ENCODE assay signal across 12 cellular contexts in genomic region chr10:99523251-99523773, GRCh38. TPM values are rescaled to one million over a fixed set of nuclear protein-coding genes. Genes with fewer than 3 reads are reported as not detected.
DNase-seq lines count a peak whose midpoint lies in the region; ATAC-seq and TF ChIP-seq lines count a peak whose summit lies in the region.
"Had no signal": no experiment of that assay in that cellular context is flagged by ENCODE, and none has a peak within 500 bp of the region (broad histone marks: within the 10 kb centered on the region; RNA-seq: fewer than 3 reads in every experiment).

No MANE protein-coding gene starts in this region.

- WGBS in hepatocyte (ENCODE audit: low lambda C conversion rate, missing lambda C conversion rate): 1% methylated on average over 20 of the region's 25 CpGs

- no peaks in the 10 kb centered on the region for H3K9me3 Mint-ChIP-seq in progenitor cell of endocrine pancreas (ENCODE audit: low read depth)

- no peaks in the 10 kb centered on the region for H3K79me2 ChIP-seq in hepatocyte

- no peak overlapping the region for H3K27ac ChIP-seq in hepatocyte
- H3K27ac ChIP-seq: 22Rv1 had no signal

- no peak overlapping the region for H3K4me3 ChIP-seq in hepatocyte

- H3K4me1 Mint-ChIP-seq in T-helper 17 cell (peaks cover 6% of the 10 kb centered on the region), progenitor cell of endocrine pancreas (ENCODE audit: low read depth) (peaks cover 38% of the 10 kb centered on the region)

- ATAC-seq in T-helper 17 cell: no peak
- ATAC-seq in HG03159 (IDR thresholded peaks at IDR 0.05; ENCODE audit: unreplicated experiment): no peak

- H3K9me2 ChIP-seq in hepatocyte (replicated peaks; ENCODE audit: insufficient read depth): no peaks in the 10 kb centered on the region

- peak overlapping the region; percentile 68 for H3K4me2 ChIP-seq in hepatocyte

- peak; percentile 24 for DNase-seq in DMS53 (lab: John Stamatoyannopoulos, UW)
- no peak for DNase-seq in DMS53 treated with DMSO at 0.1 percent for 48 hours (lab: John Stamatoyannopoulos, UW; ENCODE audit: unreplicated experiment)
- no peak for DNase-seq in T-helper 17 cell
- no peak for DNase-seq in hepatocyte (ENCODE audit: low spot score)
- peak; percentile 15 for DNase-seq in progenitor cell of endocrine pancreas (ENCODE audit: low spot score, unreplicated experiment)
- DNase-seq in kidney glomerular epithelial cell (lab: John Stamatoyannopoulos, UW): no peak
- no peak for DNase-seq in DMS79 treated with DMSO at 0.1 percent for 48 hours (lab: John Stamatoyannopoulos, UW)
- DNase-seq: MV-4-11 had no signal

- H3K27ac Mint-ChIP-seq in T-helper 17 cell (no peak overlapping the region), progenitor cell of endocrine pancreas (peak overlapping the region; percentile 54)

- no peak overlapping the region for H2AFZ ChIP-seq in hepatocyte

- no peaks in the 10 kb centered on the region for H3K9me3 ChIP-seq in T-helper 17 cell (ENCODE audit: control insufficient read depth, low read length, poor library complexity, severe bottlenecking)
- no peaks in the 10 kb centered on the region for H3K9me3 ChIP-seq in hepatocyte (ENCODE audit: low read depth)

- H3K27me3 Mint-ChIP-seq in T-helper 17 cell (peaks cover 83% of the 10 kb centered on the region), progenitor cell of endocrine pancreas (peaks cover 78% of the 10 kb centered on the region)

- H3K27me3 ChIP-seq in hepatocyte: peaks cover 99% of the 10 kb centered on the region

- H3K4me3 Mint-ChIP-seq in T-helper 17 cell (peak overlapping the region; percentile 68), progenitor cell of endocrine pancreas (ENCODE audit: low read depth) (peak overlapping the region; percentile 41)

- H3K4me1 ChIP-seq in hepatocyte (ENCODE audit: insufficient read depth): peaks cover 24% of the 10 kb centered on the region

- no peaks in the 10 kb centered on the region for H4K20me1 ChIP-seq in hepatocyte (ENCODE audit: insufficient read depth, poor library complexity, severe bottlenecking)

- TF ChIP-seq CTCF in hepatocyte (IDR thresholded peaks at IDR 0.05; ENCODE audit: poor library complexity): no peak
- TF ChIP-seq CTCF in progenitor cell of endocrine pancreas (IDR thresholded peaks at IDR 0.05; ENCODE audit: unreplicated experiment): no peak

- peaks cover 3% of the 10 kb centered on the region for H3K36me3 Mint-ChIP-seq in T-helper 17 cell (ENCODE audit: low read depth)
- H3K36me3 Mint-ChIP-seq in progenitor cell of endocrine pancreas (ENCODE audit: insufficient read depth): no peaks in the 10 kb centered on the region

- no peaks in the 10 kb centered on the region for H3K36me3 ChIP-seq in hepatocyte (replicated peaks; ENCODE audit: insufficient read depth, low read depth)

RNA-seq across cellular contexts. Expression of gene NKX2-3, which starts 9.4 kb away (rescaled TPM):
- total RNA-seq in T-helper 17 cell (not detected), hepatocyte (0.17 and 0.24 TPM in 2 replicates), progenitor cell of endocrine pancreas (not detected in 2 replicates)
- not detected in 2 replicates for polyA plus RNA-seq in hepatocyte
- total RNA-seq: H4; T-helper 1 cell treated with Interleukin-12 subunit alpha and Interleukin-12 subunit beta and Interleukin-4 antibody, amounts not matched to agents 30 ng/mL and 1 ng/mL, for 36 hours had no signal

Comparison
In these comparisons a context has a peak if more than half of its experiments do, and no peak if none do; other contexts are left out.
1. DNase-seq: peak in DMS53 (single experiment) and progenitor cell of endocrine pancreas (single experiment); none in DMS53 treated with DMSO at 0.1 percent for 48 hours (single experiment), T-helper 17 cell (0 of 3), hepatocyte (single experiment), kidney glomerular epithelial cell (single experiment) and DMS79 treated with DMSO at 0.1 percent for 48 hours (single experiment).